In genomic region chr6:81979329-81979728, GRCh38 we compare ENCODE assay signal across 32 cellular contexts.
"Had no signal": no experiment of that assay in that cellular context is flagged by ENCODE, and none has a peak within 500 bp of the region (broad histone marks: within the 10 kb centered on the region; RNA-seq: fewer than 3 reads in every experiment).

No MANE protein-coding gene starts in this region.

- DNase-seq: activated B cell treated with CpG ODN at 0.5 μM for 24 hours; activated CD4-positive, alpha-beta memory T cell treated with anti-CD3 and anti-CD28 coated beads, Interleukin-2, amount 10 ng/mL, durations not matched to agents 7 days and 5 days; activated CD4-positive, alpha-beta T cell treated with anti-CD3 and anti-CD28 coated beads for 1 hour; activated CD4-positive, alpha-beta T cell treated with anti-CD3 and anti-CD28 coated beads for 48 hours; activated effector memory CD4-positive, alpha-beta T cell treated with anti-CD3 and anti-CD28 coated beads, Interleukin-2, amount 50 U/mL, for 16 hours; activated naive CD4-positive, alpha-beta T cell; activated naive CD4-positive, alpha-beta T cell treated with anti-CD3 and anti-CD28 coated beads, Interleukin-2, amount 50 U/mL, for 16 hours; activated naive CD8-positive, alpha-beta T cell treated with anti-CD3 and anti-CD28 coated beads for 36 hours; activated T-cell treated with anti-CD3 and anti-CD28 coated beads, Interleukin-2, amount 50 U/mL, for 1 hour; activated T-cell treated with anti-CD3 and anti-CD28 coated beads, Interleukin-2, amount 50 U/mL, for 72 hours; amniotic stem cell; colonic mucosa; MG63; NCI-H1048; NCI-H1105 treated with DMSO at 0.1 percent for 48 hours; NCI-H1436; NCI-H1694; NCI-H1930; NCI-H510A; NCI-H526; NCI-H748 treated with DMSO at 0.1 percent for 48 hours; NK-92 treated with Interleukin-12 subunit alpha and Interleukin-12 subunit beta, amount 100 ng/mL, for 24 hours; PC-9; SIG-M5; SW 1271; T-helper 1 cell; T-helper 9 cell had no signal

- H3K4me1 ChIP-seq: ascending aorta, colonic mucosa had no signal

- H3K9me3 ChIP-seq: colonic mucosa had no signal

- ATAC-seq: activated T-cell treated with anti-CD3 and anti-CD28 coated beads, Interleukin-2, amount 50 U/mL, for 72 hours; activated T-helper 17 cell treated with anti-CD3 and anti-CD28 coated beads, Interleukin-2, amount 50 U/mL, for 72 hours; Right ventricle myocardium inferior; SK-N-SH treated with all-trans-retinoic acid at 6 μM for 48 hours had no signal

- H2AFZ ChIP-seq: PC-9 had no signal

- H3K4me2 ChIP-seq: PC-9 had no signal

- H3K4me3 ChIP-seq: ascending aorta, cardiac muscle cell, colonic mucosa, MG63, PC-9 had no signal

- H3K36me3 ChIP-seq: ascending aorta, cardiac muscle cell, colonic mucosa, MG63 had no signal

- H3K27me3 ChIP-seq: ascending aorta, cardiac muscle cell, colonic mucosa, MG63 had no signal
